Comparison of ENCODE assay signal across 22 cellular contexts in genomic region chr2:37458133-37458532, GRCh38.
DNase-seq lines count a peak whose midpoint lies in the region; ATAC-seq, FAIRE-seq and TF ChIP-seq lines count a peak whose summit lies in the region.
"Had no signal": no experiment of that assay in that cellular context is flagged by ENCODE, and none has a peak within 500 bp of the region (broad histone marks: within the 10 kb centered on the region; RNA-seq: fewer than 3 reads in every experiment).

No MANE protein-coding gene starts in this region.

- peak overlapping the region; percentile 95 for H2AFZ ChIP-seq in ACC112 (ENCODE audit: low read length, unreplicated experiment)
- no peak overlapping the region for H2AFZ ChIP-seq in PC-3 (ENCODE audit: low read length)
- H2AFZ ChIP-seq in astrocyte (ENCODE audit: low read depth, low read length): no peak overlapping the region
- no peak overlapping the region for H2AFZ ChIP-seq in osteoblast (ENCODE audit: low read length)

- H4K20me1 ChIP-seq in PC-3 (ENCODE audit: low read length): no peaks in the 10 kb centered on the region
- no peaks in the 10 kb centered on the region for H4K20me1 ChIP-seq in astrocyte (ENCODE audit: insufficient read depth, low read length)
- no peaks in the 10 kb centered on the region for H4K20me1 ChIP-seq in osteoblast (ENCODE audit: insufficient read depth, low read length)

- peak overlapping the region; percentile 99 for H3K27ac Mint-ChIP-seq in astrocyte (ENCODE audit: unreplicated experiment)
- no peak overlapping the region for H3K27ac Mint-ChIP-seq in activated naive CD4-positive, alpha-beta T cell treated with anti-CD3 and anti-CD28 coated beads, Interleukin-2, amount 50 U/mL, for 72 hours

- H3F3A ChIP-seq in PC-3 (ENCODE audit: low read length, unreplicated experiment): peaks cover 11% of the 10 kb centered on the region

- no peak for ATAC-seq in PC-3
- no peak for ATAC-seq in activated naive CD4-positive, alpha-beta T cell treated with anti-CD3 and anti-CD28 coated beads, Interleukin-2, amount 50 U/mL, for 72 hours

- CTCF ChIA-PET in PC-3 (lab: Charles Lee): no interaction called here

- H3K9me2 ChIP-seq in PC-3 (replicated peaks; ENCODE audit: low read length): no peaks in the 10 kb centered on the region

- H3K9ac ChIP-seq in PC-3 (ENCODE audit: low read length): no peak overlapping the region
- peak overlapping the region; percentile 19 for H3K9ac ChIP-seq in astrocyte (ENCODE audit: low read length)

- H3K79me2 ChIP-seq in ACC112 (ENCODE audit: control insufficient read depth, insufficient read depth, low read length, unreplicated experiment): no peaks in the 10 kb centered on the region
- H3K79me2 ChIP-seq in PC-3 (ENCODE audit: low read length): no peaks in the 10 kb centered on the region
- no peaks in the 10 kb centered on the region for H3K79me2 ChIP-seq in astrocyte (ENCODE audit: insufficient read depth, low read length)
- H3K79me2 ChIP-seq in osteoblast (ENCODE audit: insufficient read depth, low read length): no peaks in the 10 kb centered on the region

- TF ChIP-seq CTCF in PC-3 (conservative IDR thresholded peaks at IDR 0.05; ENCODE audit: low read depth, low read length) (no peak), astrocyte (IDR thresholded peaks at IDR 0.05; ENCODE audit: insufficient read depth, low read depth, low read length) (no peak), osteoblast (IDR thresholded peaks at IDR 0.05; ENCODE audit: extremely low read depth, low read depth, low read length) (no peak)

- no peak overlapping the region for H3K4me2 ChIP-seq in PC-3 (ENCODE audit: low read length)
- peak overlapping the region; percentile 59 for H3K4me2 ChIP-seq in astrocyte (ENCODE audit: low read length)
- peak overlapping the region; percentile 70 for H3K4me2 ChIP-seq in osteoblast (ENCODE audit: insufficient read depth, low read length)

- H3K27me3 Mint-ChIP-seq in astrocyte (ENCODE audit: low read depth, unreplicated experiment): no peaks in the 10 kb centered on the region

- H3K9me3 ChIP-seq in PC-3 (ENCODE audit: low read length) (0 out of 2 replicates have a peak, but pooled peaks cover under 1% of the 10 kb centered on the region), astrocyte (ENCODE audit: insufficient read depth, low read depth, low read length) (no peaks in the 10 kb centered on the region), osteoblast (ENCODE audit: low read depth, low read length) (no peaks in the 10 kb centered on the region)

- no peak overlapping the region for H3K4me3 Mint-ChIP-seq in astrocyte (ENCODE audit: unreplicated experiment)

- peaks cover 59% of the 10 kb centered on the region for H3K4me1 ChIP-seq in ACC112 (ENCODE audit: control insufficient read depth, insufficient read depth, low read length, unreplicated experiment)
- peaks cover 49% of the 10 kb centered on the region for H3K4me1 ChIP-seq in PC-3 (ENCODE audit: insufficient read depth, low read length)
- H3K4me1 ChIP-seq in astrocyte (ENCODE audit: insufficient read depth, low read length): peaks cover 58% of the 10 kb centered on the region
- peaks cover 64% of the 10 kb centered on the region for H3K4me1 ChIP-seq in osteoblast (ENCODE audit: insufficient read depth, low read length)

- H3K36me3 ChIP-seq in ACC112 (ENCODE audit: insufficient read depth, low read length): no peaks in the 10 kb centered on the region
- no peaks in the 10 kb centered on the region for H3K36me3 ChIP-seq in PC-3 (ENCODE audit: low read depth, low read length)
- no peaks in the 10 kb centered on the region for H3K36me3 ChIP-seq in astrocyte (ENCODE audit: insufficient read depth, low read length)
- H3K36me3 ChIP-seq in osteoblast (ENCODE audit: insufficient read depth, low read length): no peaks in the 10 kb centered on the region

- peak overlapping the region; percentile 48; the same call in 1 of the 2 replicates for H3K27ac ChIP-seq in ACC112 (ENCODE audit: low read depth, low read length)
- 0 out of 2 replicates have a peak overlapping the region, but pooled peaks have one; percentile 19 for H3K27ac ChIP-seq in PC-3 (ENCODE audit: low read length)
- peak overlapping the region; percentile 66 for H3K27ac ChIP-seq in astrocyte (ENCODE audit: low read depth, low read length)
- H3K27ac ChIP-seq in osteoblast (ENCODE audit: low read depth, low read length): peak overlapping the region; percentile 99
- H3K27ac ChIP-seq: C4-2B had no signal

- H3K27me3 ChIP-seq in ACC112 (ENCODE audit: insufficient read depth, low read length) (no peaks in the 10 kb centered on the region), PC-3 (ENCODE audit: low read length) (no peaks in the 10 kb centered on the region), astrocyte (ENCODE audit: insufficient read depth, low read length) (no peaks in the 10 kb centered on the region), osteoblast (ENCODE audit: insufficient read depth, low read length) (no peaks in the 10 kb centered on the region)

- no peaks in the 10 kb centered on the region for H3K9me3 Mint-ChIP-seq in astrocyte (ENCODE audit: unreplicated experiment)
- H3K9me3 Mint-ChIP-seq in activated naive CD4-positive, alpha-beta T cell treated with anti-CD3 and anti-CD28 coated beads, Interleukin-2, amount 50 U/mL, for 72 hours: peaks cover 5 to 11% of the 10 kb centered on the region in 2 donors

- no peak for DNase-seq in PC-3
- no peak for DNase-seq in astrocyte (ENCODE audit: low read depth)
- no peak for DNase-seq in osteoblast (ENCODE audit: insufficient read length, low spot score, missing footprints)
- no peak for DNase-seq in retina
- no peak for DNase-seq in NCI-H1930 (lab: John Stamatoyannopoulos, UW)
- no peak for DNase-seq in NCI-H748 (lab: John Stamatoyannopoulos, UW; ENCODE audit: unreplicated experiment)
- no peak for DNase-seq in activated naive CD4-positive, alpha-beta T cell treated with anti-CD3 and anti-CD28 coated beads, Interleukin-2, amount 50 U/mL, for 72 hours (ENCODE audit: low spot score in 2 of 2)
- DNase-seq: DMS53, GF-D8, MV-4-11, NCI-H1105 treated with DMSO at 0.1 percent for 48 hours, NCI-H2081, NCI-H2171 treated with DMSO at 0.1 percent for 48 hours, NCI-H526, OCI-M1, Right ventricle myocardium superior had no signal

- intact Hi-C loops in PC-3 (cut with micrococcal nuclease): loop anchor here (5.0 kb wide), 1 partner anchor 114 kb away; no protein-coding TSS in a partner anchor

- no peak for FAIRE-seq in astrocyte (lab: Jason Lieb, UNC)
- FAIRE-seq: D721Med, GM19239, H54, HTR-8/SVneo had no signal

- H3K4me3 ChIP-seq in ACC112 (ENCODE audit: low read depth, low read length): peak overlapping the region; percentile 53; the same call in 1 of the 2 replicates
- H3K4me3 ChIP-seq in PC-3 (ENCODE audit: low read length): no peak overlapping the region
- H3K4me3 ChIP-seq in astrocyte (ENCODE audit: insufficient read depth, low read depth, low read length): no peak overlapping the region
- H3K4me3 ChIP-seq in osteoblast (ENCODE audit: insufficient read depth, low read length): no peak overlapping the region

- no peaks in the 10 kb centered on the region for H3K36me3 Mint-ChIP-seq in astrocyte (ENCODE audit: low read depth, unreplicated experiment)
- H3K36me3 Mint-ChIP-seq in activated naive CD4-positive, alpha-beta T cell treated with anti-CD3 and anti-CD28 coated beads, Interleukin-2, amount 50 U/mL, for 72 hours: peaks cover 6 to 9% of the 10 kb centered on the region in 2 donors

- peaks cover 43% of the 10 kb centered on the region for H3K4me1 Mint-ChIP-seq in astrocyte (ENCODE audit: low read depth, unreplicated experiment)

- POLR2A ChIA-PET in PC-3 (lab: Charles Lee; ENCODE audit: unreplicated experiment): no interaction called here

- no TSS peak for BruUV-seq in PC-3 (replicated peaks; lab: Mats Ljungman, UMichigan)

Comparison
In these comparisons a context has a peak if more than half of its experiments do, and no peak if none do; other contexts are left out.
1. H3K27ac ChIP-seq: peak in every context shown above with its lines; median percentile 99 in osteoblast; 66 in astrocyte; 48 in ACC112; 19 in PC-3.